9 cellular contexts compared by ENCODE assay signal in genomic region chr12:49068879-49069506, GRCh38. TPM values are rescaled to one million over a fixed set of nuclear protein-coding genes. Genes with fewer than 3 reads are reported as not detected.
DNase-seq lines count a peak whose midpoint lies in the region; ATAC-seq and TF ChIP-seq lines count a peak whose summit lies in the region.
"Had no signal": no experiment of that assay in that cellular context is flagged by ENCODE, and none has a peak within 500 bp of the region (broad histone marks: within the 10 kb centered on the region; RNA-seq: fewer than 3 reads in every experiment).

No MANE protein-coding gene starts in this region.

- peak overlapping the region; percentile 73 for H3K9ac ChIP-seq in NT2/D1 (ENCODE audit: insufficient read length, low read depth)

- H3K27me3 ChIP-seq in NT2/D1 (ENCODE audit: insufficient read depth, insufficient read length), result peaks cover 8% of the 10 kb centered on the region

- peaks cover 8% of the 10 kb centered on the region for H3K4me1 Mint-ChIP-seq in progenitor cell of endocrine pancreas (ENCODE audit: low read depth)

- H3K4me3 Mint-ChIP-seq in progenitor cell of endocrine pancreas (ENCODE audit: low read depth), result peak overlapping the region; percentile 86

- no peaks in the 10 kb centered on the region for H3K9me3 Mint-ChIP-seq in progenitor cell of endocrine pancreas (ENCODE audit: low read depth)

- H3K4me3 ChIP-seq in NT2/D1 (ENCODE audit: insufficient read length, low read depth) (peak overlapping the region; percentile 75), epithelial cell of esophagus (ENCODE audit: low read length) (peak overlapping the region; percentile 69)

- DNase-seq in ELR (ENCODE audit: low read depth) (peak; percentile 34), NT2/D1 (ENCODE audit: low read depth, low spot score) (no peak), epithelial cell of esophagus (ENCODE audit: low read depth) (no peak), progenitor cell of endocrine pancreas (ENCODE audit: low spot score, unreplicated experiment) (no peak), GM20000 (ENCODE audit: low spot score) (no peak), MV-4-11 (lab: John Stamatoyannopoulos, UW) (no peak), DMS 273 (lab: John Stamatoyannopoulos, UW; ENCODE audit: unreplicated experiment) (no peak)

- peaks cover 7% of the 10 kb centered on the region for H3K36me3 ChIP-seq in NT2/D1 (ENCODE audit: insufficient read depth, insufficient read length, low read length)

- peaks cover 9% of the 10 kb centered on the region for H3K4me1 ChIP-seq in NT2/D1 (ENCODE audit: insufficient read depth, insufficient read length)

- peaks cover 15% of the 10 kb centered on the region for H3K27me3 Mint-ChIP-seq in progenitor cell of endocrine pancreas

- H3K9me3 ChIP-seq in NT2/D1 (ENCODE audit: insufficient read depth, low read length), result no peaks in the 10 kb centered on the region

- H3K27ac Mint-ChIP-seq in progenitor cell of endocrine pancreas, result peak overlapping the region; percentile 96

- no peaks in the 10 kb centered on the region for H3K36me3 Mint-ChIP-seq in progenitor cell of endocrine pancreas (ENCODE audit: insufficient read depth)

- TF ChIP-seq CTCF in epithelial cell of esophagus (IDR thresholded peaks at IDR 0.05; ENCODE audit: insufficient read depth, low read depth, low read length, missing control alignments) (no peak), progenitor cell of endocrine pancreas (IDR thresholded peaks at IDR 0.05; ENCODE audit: unreplicated experiment) (no peak), GM20000 (IDR thresholded peaks at IDR 0.05; ENCODE audit: extremely low read depth, missing control alignments) (no peak)

- no peak for ATAC-seq in GM18867 (IDR thresholded peaks at IDR 0.05; ENCODE audit: unreplicated experiment)

RNA-seq across cellular contexts. Expression of gene RHEBL1, which starts 0.8 kb away (rescaled TPM):
- total RNA-seq in progenitor cell of endocrine pancreas, result 0.72 and 0.75 TPM in 2 replicates

RNA-seq across cellular contexts. Expression of gene KMT2D, which starts 8.4 kb away (rescaled TPM):
- 130 and 132 TPM in 2 replicates for total RNA-seq in progenitor cell of endocrine pancreas

RNA-seq across cellular contexts. Expression of gene DHH, which starts 25.6 kb away (rescaled TPM):
- total RNA-seq in progenitor cell of endocrine pancreas, result 0.29 and 0.34 TPM in 2 replicates
- total RNA-seq: M059J had no signal

RNA-seq across cellular contexts. Expression of gene LMBR1L, which starts 41.7 kb away (rescaled TPM):
- 142 and 143 TPM in 2 replicates for total RNA-seq in progenitor cell of endocrine pancreas

RNA-seq across cellular contexts. Expression of gene PRKAG1, which starts 50.4 kb away (rescaled TPM):
- total RNA-seq in progenitor cell of endocrine pancreas, result 52.7 and 59.4 TPM in 2 replicates
